1 cellular context compared by ENCODE assay signal in the genomic region with DNA sequence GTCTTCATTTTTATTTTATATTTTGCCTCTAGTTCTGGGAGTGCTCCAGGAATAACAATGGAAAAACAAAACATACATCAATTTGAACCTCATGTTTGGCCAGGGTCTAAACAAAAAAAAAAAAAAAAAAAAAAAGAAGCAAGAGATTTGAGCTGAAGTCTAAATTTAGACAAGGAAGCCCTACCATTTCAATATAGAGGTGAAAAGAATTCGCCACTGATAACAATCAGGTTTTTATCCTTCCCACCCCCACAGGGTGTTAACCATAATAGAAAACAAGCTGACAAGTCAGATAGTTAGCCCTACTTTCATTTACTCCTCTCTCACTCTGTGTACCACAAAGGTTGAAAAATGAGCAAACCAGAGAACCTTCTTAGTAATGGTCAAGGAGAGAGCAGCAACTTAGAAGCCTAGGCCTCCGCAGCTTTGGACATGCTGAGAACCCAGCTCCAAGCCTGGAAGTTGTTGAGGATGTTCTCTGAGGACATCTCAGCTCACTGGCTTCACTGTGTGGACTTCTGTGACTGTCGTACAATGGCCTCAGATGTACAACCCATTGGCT.
TF ChIP-seq lines count a peak whose summit lies in the region.

No MANE protein-coding gene starts in this region.

TF ChIP-seq in GM12878, 131 proteins besides CTCF, POLR2A, EP300 and RAD21 (continued from another document and continues in another):
- TF ChIP-seq, protein P1, sequence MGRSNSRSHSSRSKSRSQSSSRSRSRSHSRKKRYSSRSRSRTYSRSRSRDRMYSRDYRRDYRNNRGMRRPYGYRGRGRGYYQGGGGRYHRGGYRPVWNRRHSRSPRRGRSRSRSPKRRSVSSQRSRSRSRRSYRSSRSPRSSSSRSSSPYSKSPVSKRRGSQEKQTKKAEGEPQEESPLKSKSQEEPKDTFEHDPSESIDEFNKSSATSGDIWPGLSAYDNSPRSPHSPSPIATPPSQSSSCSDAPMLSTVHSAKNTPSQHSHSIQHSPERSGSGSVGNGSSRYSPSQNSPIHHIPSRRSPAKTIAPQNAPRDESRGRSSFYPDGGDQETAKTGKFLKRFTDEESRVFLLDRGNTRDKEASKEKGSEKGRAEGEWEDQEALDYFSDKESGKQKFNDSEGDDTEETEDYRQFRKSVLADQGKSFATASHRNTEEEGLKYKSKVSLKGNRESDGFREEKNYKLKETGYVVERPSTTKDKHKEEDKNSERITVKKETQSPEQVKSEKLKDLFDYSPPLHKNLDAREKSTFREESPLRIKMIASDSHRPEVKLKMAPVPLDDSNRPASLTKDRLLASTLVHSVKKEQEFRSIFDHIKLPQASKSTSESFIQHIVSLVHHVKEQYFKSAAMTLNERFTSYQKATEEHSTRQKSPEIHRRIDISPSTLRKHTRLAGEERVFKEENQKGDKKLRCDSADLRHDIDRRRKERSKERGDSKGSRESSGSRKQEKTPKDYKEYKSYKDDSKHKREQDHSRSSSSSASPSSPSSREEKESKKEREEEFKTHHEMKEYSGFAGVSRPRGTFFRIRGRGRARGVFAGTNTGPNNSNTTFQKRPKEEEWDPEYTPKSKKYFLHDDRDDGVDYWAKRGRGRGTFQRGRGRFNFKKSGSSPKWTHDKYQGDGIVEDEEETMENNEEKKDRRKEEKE (IDR thresholded peaks at IDR 0.05), result no peak
- TF ChIP-seq, protein P2, sequence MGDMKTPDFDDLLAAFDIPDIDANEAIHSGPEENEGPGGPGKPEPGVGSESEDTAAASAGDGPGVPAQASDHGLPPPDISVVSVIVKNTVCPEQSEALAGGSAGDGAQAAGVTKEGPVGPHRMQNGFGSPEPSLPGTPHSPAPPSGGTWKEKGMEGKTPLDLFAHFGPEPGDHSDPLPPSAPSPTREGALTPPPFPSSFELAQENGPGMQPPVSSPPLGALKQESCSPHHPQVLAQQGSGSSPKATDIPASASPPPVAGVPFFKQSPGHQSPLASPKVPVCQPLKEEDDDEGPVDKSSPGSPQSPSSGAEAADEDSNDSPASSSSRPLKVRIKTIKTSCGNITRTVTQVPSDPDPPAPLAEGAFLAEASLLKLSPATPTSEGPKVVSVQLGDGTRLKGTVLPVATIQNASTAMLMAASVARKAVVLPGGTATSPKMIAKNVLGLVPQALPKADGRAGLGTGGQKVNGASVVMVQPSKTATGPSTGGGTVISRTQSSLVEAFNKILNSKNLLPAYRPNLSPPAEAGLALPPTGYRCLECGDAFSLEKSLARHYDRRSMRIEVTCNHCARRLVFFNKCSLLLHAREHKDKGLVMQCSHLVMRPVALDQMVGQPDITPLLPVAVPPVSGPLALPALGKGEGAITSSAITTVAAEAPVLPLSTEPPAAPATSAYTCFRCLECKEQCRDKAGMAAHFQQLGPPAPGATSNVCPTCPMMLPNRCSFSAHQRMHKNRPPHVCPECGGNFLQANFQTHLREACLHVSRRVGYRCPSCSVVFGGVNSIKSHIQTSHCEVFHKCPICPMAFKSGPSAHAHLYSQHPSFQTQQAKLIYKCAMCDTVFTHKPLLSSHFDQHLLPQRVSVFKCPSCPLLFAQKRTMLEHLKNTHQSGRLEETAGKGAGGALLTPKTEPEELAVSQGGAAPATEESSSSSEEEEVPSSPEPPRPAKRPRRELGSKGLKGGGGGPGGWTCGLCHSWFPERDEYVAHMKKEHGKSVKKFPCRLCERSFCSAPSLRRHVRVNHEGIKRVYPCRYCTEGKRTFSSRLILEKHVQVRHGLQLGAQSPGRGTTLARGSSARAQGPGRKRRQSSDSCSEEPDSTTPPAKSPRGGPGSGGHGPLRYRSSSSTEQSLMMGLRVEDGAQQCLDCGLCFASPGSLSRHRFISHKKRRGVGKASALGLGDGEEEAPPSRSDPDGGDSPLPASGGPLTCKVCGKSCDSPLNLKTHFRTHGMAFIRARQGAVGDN (IDR thresholded peaks at IDR 0.05), result peak; percentile 48; the same call in 1 of the 2 replicates
- TF ChIP-seq RUNX3 (IDR thresholded peaks at IDR 0.05; ENCODE audit: low read length) (peak; percentile 75), ZSCAN29 (IDR thresholded peaks at IDR 0.05) (peak; percentile 71; the same call in 1 of the 2 replicates), FOXM1 (IDR thresholded peaks at IDR 0.05; ENCODE audit: low read depth, low read length) (peak; percentile 30; the same call in 1 of the 2 replicates), IKZF2 (IDR thresholded peaks at IDR 0.05) (peak; percentile 86), ZNF384 (IDR thresholded peaks at IDR 0.05; ENCODE audit: borderline replicate concordance, low read depth, low read length) (peak; percentile 81), IKZF1 (conservative IDR thresholded peaks at IDR 0.05) (peak; percentile 66; the same call in 1 of the 2 replicates), POU2F2 (IDR thresholded peaks at IDR 0.05; ENCODE audit: borderline replicate concordance, low read depth, low read length) (peak; percentile 19; the same call in 1 of the 3 replicates), RAD51 (IDR thresholded peaks at IDR 0.05) (0 out of 2 replicates have a peak, but pooled peaks have one; percentile 41), RCOR1 (conservative IDR thresholded peaks at IDR 0.05; ENCODE audit: low read depth, low read length) (0 out of 2 replicates have a peak, but pooled peaks have one; percentile 61), LARP7 (IDR thresholded peaks at IDR 0.05) (no peak), MTA2 (IDR thresholded peaks at IDR 0.05; ENCODE audit: low read depth) (peak; percentile 97), ZNF217 (IDR thresholded peaks at IDR 0.05) (peak; percentile 68; the same call in 1 of the 2 replicates), ASH2L (IDR thresholded peaks at IDR 0.05; ENCODE audit: borderline replicate concordance, low read depth) (no peak), ATF7 (IDR thresholded peaks at IDR 0.05; ENCODE audit: low read depth) (peak; percentile 73), JUND (IDR thresholded peaks at IDR 0.05; ENCODE audit: low read depth, low read length) (no peak), BHLHE40 (IDR thresholded peaks at IDR 0.05; ENCODE audit: borderline replicate concordance in 1 of 2, low read depth in 2 of 2, low read length in 1 of 2) (peak; percentile 51 to 52; a peak in 1 of 4 replicates), GATAD2B (conservative IDR thresholded peaks at IDR 0.05; ENCODE audit: low read depth) (0 out of 2 replicates have a peak, but pooled peaks have one; percentile 31), CBX3 (IDR thresholded peaks at IDR 0.05; ENCODE audit: borderline replicate concordance, low read depth) (no peak), SMC3 (IDR thresholded peaks at IDR 0.05; ENCODE audit: borderline replicate concordance, low read length) (0 out of 2 replicates have a peak, but pooled peaks have one; percentile 3), SIX5 (IDR thresholded peaks at IDR 0.05; ENCODE audit: low read depth, low read length, severe bottlenecking) (peak; percentile 8), NFIC (IDR thresholded peaks at IDR 0.05; ENCODE audit: low read depth, low read length) (0 out of 2 replicates have a peak, but pooled peaks have one; percentile 39), EZH2 (IDR thresholded peaks at IDR 0.05; ENCODE audit: borderline replicate concordance, control insufficient read depth, low read depth, low read length) (no peak), SMARCA5 (IDR thresholded peaks at IDR 0.05) (peak; percentile 37; the same call in 1 of the 2 replicates), NR2C1 (IDR thresholded peaks at IDR 0.05) (no peak), ZNF24 (IDR thresholded peaks at IDR 0.05) (peak; percentile 60; the same call in 1 of the 2 replicates), BCL11A (IDR thresholded peaks at IDR 0.05; ENCODE audit: low read depth, low read length) (peak; percentile 72; the same call in 1 of the 2 replicates), CHD2 (IDR thresholded peaks at IDR 0.05; ENCODE audit: borderline replicate concordance, low read depth, low read length) (0 out of 2 replicates have a peak, but pooled peaks have one; percentile 45)
- TF ChIP-seq, protein P3, sequence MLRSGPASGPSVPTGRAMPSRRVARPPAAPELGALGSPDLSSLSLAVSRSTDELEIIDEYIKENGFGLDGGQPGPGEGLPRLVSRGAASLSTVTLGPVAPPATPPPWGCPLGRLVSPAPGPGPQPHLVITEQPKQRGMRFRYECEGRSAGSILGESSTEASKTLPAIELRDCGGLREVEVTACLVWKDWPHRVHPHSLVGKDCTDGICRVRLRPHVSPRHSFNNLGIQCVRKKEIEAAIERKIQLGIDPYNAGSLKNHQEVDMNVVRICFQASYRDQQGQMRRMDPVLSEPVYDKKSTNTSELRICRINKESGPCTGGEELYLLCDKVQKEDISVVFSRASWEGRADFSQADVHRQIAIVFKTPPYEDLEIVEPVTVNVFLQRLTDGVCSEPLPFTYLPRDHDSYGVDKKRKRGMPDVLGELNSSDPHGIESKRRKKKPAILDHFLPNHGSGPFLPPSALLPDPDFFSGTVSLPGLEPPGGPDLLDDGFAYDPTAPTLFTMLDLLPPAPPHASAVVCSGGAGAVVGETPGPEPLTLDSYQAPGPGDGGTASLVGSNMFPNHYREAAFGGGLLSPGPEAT (IDR thresholded peaks at IDR 0.05; ENCODE audit: low read depth), result peak; percentile 82
- TF ChIP-seq, protein P4, sequence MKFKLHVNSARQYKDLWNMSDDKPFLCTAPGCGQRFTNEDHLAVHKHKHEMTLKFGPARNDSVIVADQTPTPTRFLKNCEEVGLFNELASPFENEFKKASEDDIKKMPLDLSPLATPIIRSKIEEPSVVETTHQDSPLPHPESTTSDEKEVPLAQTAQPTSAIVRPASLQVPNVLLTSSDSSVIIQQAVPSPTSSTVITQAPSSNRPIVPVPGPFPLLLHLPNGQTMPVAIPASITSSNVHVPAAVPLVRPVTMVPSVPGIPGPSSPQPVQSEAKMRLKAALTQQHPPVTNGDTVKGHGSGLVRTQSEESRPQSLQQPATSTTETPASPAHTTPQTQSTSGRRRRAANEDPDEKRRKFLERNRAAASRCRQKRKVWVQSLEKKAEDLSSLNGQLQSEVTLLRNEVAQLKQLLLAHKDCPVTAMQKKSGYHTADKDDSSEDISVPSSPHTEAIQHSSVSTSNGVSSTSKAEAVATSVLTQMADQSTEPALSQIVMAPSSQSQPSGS (IDR thresholded peaks at IDR 0.05; ENCODE audit: low read length), result peak; percentile 38
- TF ChIP-seq, protein P5, sequence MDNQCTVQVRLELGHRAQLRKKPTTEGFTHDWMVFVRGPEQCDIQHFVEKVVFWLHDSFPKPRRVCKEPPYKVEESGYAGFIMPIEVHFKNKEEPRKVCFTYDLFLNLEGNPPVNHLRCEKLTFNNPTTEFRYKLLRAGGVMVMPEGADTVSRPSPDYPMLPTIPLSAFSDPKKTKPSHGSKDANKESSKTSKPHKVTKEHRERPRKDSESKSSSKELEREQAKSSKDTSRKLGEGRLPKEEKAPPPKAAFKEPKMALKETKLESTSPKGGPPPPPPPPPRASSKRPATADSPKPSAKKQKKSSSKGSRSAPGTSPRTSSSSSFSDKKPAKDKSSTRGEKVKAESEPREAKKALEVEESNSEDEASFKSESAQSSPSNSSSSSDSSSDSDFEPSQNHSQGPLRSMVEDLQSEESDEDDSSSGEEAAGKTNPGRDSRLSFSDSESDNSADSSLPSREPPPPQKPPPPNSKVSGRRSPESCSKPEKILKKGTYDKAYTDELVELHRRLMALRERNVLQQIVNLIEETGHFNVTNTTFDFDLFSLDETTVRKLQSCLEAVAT (IDR thresholded peaks at IDR 0.05), result peak; percentile 75; the same call in 1 of the 2 replicates
- TF ChIP-seq, protein P6, sequence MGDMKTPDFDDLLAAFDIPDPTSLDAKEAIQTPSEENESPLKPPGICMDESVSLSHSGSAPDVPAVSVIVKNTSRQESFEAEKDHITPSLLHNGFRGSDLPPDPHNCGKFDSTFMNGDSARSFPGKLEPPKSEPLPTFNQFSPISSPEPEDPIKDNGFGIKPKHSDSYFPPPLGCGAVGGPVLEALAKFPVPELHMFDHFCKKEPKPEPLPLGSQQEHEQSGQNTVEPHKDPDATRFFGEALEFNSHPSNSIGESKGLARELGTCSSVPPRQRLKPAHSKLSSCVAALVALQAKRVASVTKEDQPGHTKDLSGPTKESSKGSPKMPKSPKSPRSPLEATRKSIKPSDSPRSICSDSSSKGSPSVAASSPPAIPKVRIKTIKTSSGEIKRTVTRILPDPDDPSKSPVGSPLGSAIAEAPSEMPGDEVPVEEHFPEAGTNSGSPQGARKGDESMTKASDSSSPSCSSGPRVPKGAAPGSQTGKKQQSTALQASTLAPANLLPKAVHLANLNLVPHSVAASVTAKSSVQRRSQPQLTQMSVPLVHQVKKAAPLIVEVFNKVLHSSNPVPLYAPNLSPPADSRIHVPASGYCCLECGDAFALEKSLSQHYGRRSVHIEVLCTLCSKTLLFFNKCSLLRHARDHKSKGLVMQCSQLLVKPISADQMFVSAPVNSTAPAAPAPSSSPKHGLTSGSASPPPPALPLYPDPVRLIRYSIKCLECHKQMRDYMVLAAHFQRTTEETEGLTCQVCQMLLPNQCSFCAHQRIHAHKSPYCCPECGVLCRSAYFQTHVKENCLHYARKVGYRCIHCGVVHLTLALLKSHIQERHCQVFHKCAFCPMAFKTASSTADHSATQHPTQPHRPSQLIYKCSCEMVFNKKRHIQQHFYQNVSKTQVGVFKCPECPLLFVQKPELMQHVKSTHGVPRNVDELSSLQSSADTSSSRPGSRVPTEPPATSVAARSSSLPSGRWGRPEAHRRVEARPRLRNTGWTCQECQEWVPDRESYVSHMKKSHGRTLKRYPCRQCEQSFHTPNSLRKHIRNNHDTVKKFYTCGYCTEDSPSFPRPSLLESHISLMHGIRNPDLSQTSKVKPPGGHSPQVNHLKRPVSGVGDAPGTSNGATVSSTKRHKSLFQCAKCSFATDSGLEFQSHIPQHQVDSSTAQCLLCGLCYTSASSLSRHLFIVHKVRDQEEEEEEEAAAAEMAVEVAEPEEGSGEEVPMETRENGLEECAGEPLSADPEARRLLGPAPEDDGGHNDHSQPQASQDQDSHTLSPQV (IDR thresholded peaks at IDR 0.05), result no peak
- TF ChIP-seq, protein P7, sequence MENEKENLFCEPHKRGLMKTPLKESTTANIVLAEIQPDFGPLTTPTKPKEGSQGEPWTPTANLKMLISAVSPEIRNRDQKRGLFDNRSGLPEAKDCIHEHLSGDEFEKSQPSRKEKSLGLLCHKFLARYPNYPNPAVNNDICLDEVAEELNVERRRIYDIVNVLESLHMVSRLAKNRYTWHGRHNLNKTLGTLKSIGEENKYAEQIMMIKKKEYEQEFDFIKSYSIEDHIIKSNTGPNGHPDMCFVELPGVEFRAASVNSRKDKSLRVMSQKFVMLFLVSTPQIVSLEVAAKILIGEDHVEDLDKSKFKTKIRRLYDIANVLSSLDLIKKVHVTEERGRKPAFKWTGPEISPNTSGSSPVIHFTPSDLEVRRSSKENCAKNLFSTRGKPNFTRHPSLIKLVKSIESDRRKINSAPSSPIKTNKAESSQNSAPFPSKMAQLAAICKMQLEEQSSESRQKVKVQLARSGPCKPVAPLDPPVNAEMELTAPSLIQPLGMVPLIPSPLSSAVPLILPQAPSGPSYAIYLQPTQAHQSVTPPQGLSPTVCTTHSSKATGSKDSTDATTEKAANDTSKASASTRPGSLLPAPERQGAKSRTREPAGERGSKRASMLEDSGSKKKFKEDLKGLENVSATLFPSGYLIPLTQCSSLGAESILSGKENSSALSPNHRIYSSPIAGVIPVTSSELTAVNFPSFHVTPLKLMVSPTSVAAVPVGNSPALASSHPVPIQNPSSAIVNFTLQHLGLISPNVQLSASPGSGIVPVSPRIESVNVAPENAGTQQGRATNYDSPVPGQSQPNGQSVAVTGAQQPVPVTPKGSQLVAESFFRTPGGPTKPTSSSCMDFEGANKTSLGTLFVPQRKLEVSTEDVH (IDR thresholded peaks at IDR 0.05; ENCODE audit: low read depth, partially characterized antibody), result peak; percentile 28
- TF ChIP-seq, protein P8, sequence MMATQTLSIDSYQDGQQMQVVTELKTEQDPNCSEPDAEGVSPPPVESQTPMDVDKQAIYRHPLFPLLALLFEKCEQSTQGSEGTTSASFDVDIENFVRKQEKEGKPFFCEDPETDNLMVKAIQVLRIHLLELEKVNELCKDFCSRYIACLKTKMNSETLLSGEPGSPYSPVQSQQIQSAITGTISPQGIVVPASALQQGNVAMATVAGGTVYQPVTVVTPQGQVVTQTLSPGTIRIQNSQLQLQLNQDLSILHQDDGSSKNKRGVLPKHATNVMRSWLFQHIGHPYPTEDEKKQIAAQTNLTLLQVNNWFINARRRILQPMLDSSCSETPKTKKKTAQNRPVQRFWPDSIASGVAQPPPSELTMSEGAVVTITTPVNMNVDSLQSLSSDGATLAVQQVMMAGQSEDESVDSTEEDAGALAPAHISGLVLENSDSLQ (IDR thresholded peaks at IDR 0.05), result peak; percentile 33; the same call in 1 of the 2 replicates
